In genomic region chr18:808086-808485, GRCh38 we compare ENCODE assay signal across 9 cellular contexts. TPM values are rescaled to one million over a fixed set of nuclear protein-coding genes. Genes with fewer than 3 reads are reported as not detected.
DNase-seq lines count a peak whose midpoint lies in the region; ATAC-seq and TF ChIP-seq lines count a peak whose summit lies in the region.
"Had no signal": no experiment of that assay in that cellular context is flagged by ENCODE, and none has a peak within 500 bp of the region (broad histone marks: within the 10 kb centered on the region; RNA-seq: fewer than 3 reads in every experiment).

No MANE protein-coding gene starts in this region.

- H2AK5ac ChIP-seq in mesendoderm (ENCODE audit: low read length): no peak overlapping the region

- peaks cover 10% of the 10 kb centered on the region for H3K79me1 ChIP-seq in mesendoderm (ENCODE audit: low read length)

- peak overlapping the region; percentile 11 for H3K56ac ChIP-seq in mesendoderm (ENCODE audit: low read length)

- H3K4me1 Mint-ChIP-seq in CD4-positive, CD25-positive, alpha-beta regulatory T cell: peaks cover 18 to 77% (median 52%) of the 10 kb centered on the region in 4 donors
- H3K4me1 Mint-ChIP-seq in activated T-helper 2 cell treated with anti-CD3 and anti-CD28 coated beads, Interferon-gamma antibody, Interleukin-2, Interleukin-4, amounts not matched to agents 10 μg/mL and 5 μg/mL and 100 μg/mL, durations not matched to agents 14 hours and 24 hours and 36 hours (ENCODE audit: low read depth): peaks cover 58% of the 10 kb centered on the region

- no peaks in the 10 kb centered on the region for H3K36me3 Mint-ChIP-seq in CD4-positive, CD25-positive, alpha-beta regulatory T cell
- H3K36me3 Mint-ChIP-seq in activated T-helper 2 cell treated with anti-CD3 and anti-CD28 coated beads, Interferon-gamma antibody, Interleukin-2, Interleukin-4, amounts not matched to agents 10 μg/mL and 5 μg/mL and 100 μg/mL, durations not matched to agents 14 hours and 24 hours and 36 hours (ENCODE audit: low read depth): peaks cover 19% of the 10 kb centered on the region

- intact Hi-C loops in activated T-helper 2 cell treated with anti-CD3 and anti-CD28 coated beads, Interferon-gamma antibody, Interleukin-2, Interleukin-4, amounts not matched to agents 10 μg/mL and 5 μg/mL and 100 μg/mL, durations not matched to agents 14 hours and 24 hours and 36 hours (cut with micrococcal nuclease): loop anchor here (1.0 kb wide), 1 partner anchor 10 kb away; no protein-coding TSS in a partner anchor

- no peak overlapping the region for H4K8ac ChIP-seq in mesendoderm (ENCODE audit: low read depth, low read length)

- peaks cover 15% of the 10 kb centered on the region for H3K27me3 ChIP-seq in CD4-positive, CD25-positive, alpha-beta regulatory T cell (ENCODE audit: control insufficient read depth, insufficient read depth, low read length)
- no peaks in the 10 kb centered on the region for H3K27me3 ChIP-seq in mesendoderm (ENCODE audit: insufficient read depth, low read length, poor library complexity)

- no peak overlapping the region for H2BK5ac ChIP-seq in mesendoderm (ENCODE audit: low read length)

- H4K5ac ChIP-seq in mesendoderm (ENCODE audit: low read length): no peak overlapping the region

- peak overlapping the region in 2 of 3 donors; percentile 5 to 34 for H3K27ac Mint-ChIP-seq in CD4-positive, CD25-positive, alpha-beta regulatory T cell
- peak overlapping the region; percentile 42 for H3K27ac Mint-ChIP-seq in activated T-helper 2 cell treated with anti-CD3 and anti-CD28 coated beads, Interferon-gamma antibody, Interleukin-2, Interleukin-4, amounts not matched to agents 10 μg/mL and 5 μg/mL and 100 μg/mL, durations not matched to agents 14 hours and 24 hours and 36 hours

- peaks cover 54% of the 10 kb centered on the region for H3K79me2 ChIP-seq in mesendoderm (ENCODE audit: control insufficient read depth, insufficient read depth, low read length)

- no peak overlapping the region for H2BK120ac ChIP-seq in mesendoderm (ENCODE audit: low read depth, low read length)

- H3K23ac ChIP-seq in mesendoderm (ENCODE audit: low read length): no peak overlapping the region

- CTCF ChIA-PET in HEK293 (lab: Yijun Ruan, JAX): interaction anchor here (1.0 to 1.9 kb wide), 4 partner anchors 11 to 31 kb away, joined by 3 to 6 read pairs (median 4); no protein-coding TSS in a partner anchor

- no peak overlapping the region for H3K27ac ChIP-seq in CD4-positive, CD25-positive, alpha-beta regulatory T cell (ENCODE audit: insufficient read depth, low read length, poor library complexity, severe bottlenecking)
- H3K27ac ChIP-seq in HEK293 (ENCODE audit: extremely low read depth, low read depth, low read length): no peak overlapping the region
- H3K27ac ChIP-seq in mesendoderm (ENCODE audit: low read depth, low read length): no peak overlapping the region

- POLR2A ChIA-PET in HEK293 (lab: Yijun Ruan, JAX): no interaction called here

- no peak overlapping the region for H3K18ac ChIP-seq in mesendoderm (ENCODE audit: low read length)

- H3K4me1 ChIP-seq in CD4-positive, CD25-positive, alpha-beta regulatory T cell (ENCODE audit: control insufficient read depth, insufficient read depth, low read length, poor library complexity, severe bottlenecking): peaks cover 29% of the 10 kb centered on the region
- H3K4me1 ChIP-seq in HEK293 (ENCODE audit: control insufficient read depth, insufficient read depth, low read length): peaks cover 23% of the 10 kb centered on the region
- no peaks in the 10 kb centered on the region for H3K4me1 ChIP-seq in mesendoderm (ENCODE audit: control insufficient read depth, low read depth, low read length)

- no peak overlapping the region for H3K4me2 ChIP-seq in mesendoderm (ENCODE audit: low read length)

- peak overlapping the region in 3 of 4 donors; percentile 6 to 44 (median 27) for H3K4me3 Mint-ChIP-seq in CD4-positive, CD25-positive, alpha-beta regulatory T cell
- H3K4me3 Mint-ChIP-seq in activated T-helper 2 cell treated with anti-CD3 and anti-CD28 coated beads, Interferon-gamma antibody, Interleukin-2, Interleukin-4, amounts not matched to agents 10 μg/mL and 5 μg/mL and 100 μg/mL, durations not matched to agents 14 hours and 24 hours and 36 hours (ENCODE audit: low read depth): no peak overlapping the region

- no CpG with 5 or more reads among the region's 5 CpGs for WGBS in mesendoderm (ENCODE audit: extremely low coverage, insufficient coverage, low lambda C conversion rate)

- no peak for TF ChIP-seq CTCF in HEK293 (tag by site-specific recombination; IDR thresholded peaks at IDR 0.05)

- H3K4me3 ChIP-seq in CD4-positive, CD25-positive, alpha-beta regulatory T cell (ENCODE audit: low read depth, low read length): no peak overlapping the region
- H3K4me3 ChIP-seq in HEK293 (ENCODE audit: low read depth, low read length) (no peak overlapping the region), mesendoderm (ENCODE audit: low read length) (no peak overlapping the region)

- no peak for DNase-seq in CD4-positive, CD25-positive, alpha-beta regulatory T cell
- DNase-seq in activated T-helper 2 cell treated with anti-CD3 and anti-CD28 coated beads, Interferon-gamma antibody, Interleukin-2, Interleukin-4, amounts not matched to agents 10 μg/mL and 5 μg/mL and 100 μg/mL, durations not matched to agents 14 hours and 24 hours and 36 hours (ENCODE audit: low spot score): no peak
- DNase-seq in mesendoderm (no peak), SW480 (ENCODE audit: low spot score) (no peak), DMS114 treated with DMSO at 0.1 percent for 48 hours (lab: John Stamatoyannopoulos, UW; ENCODE audit: unreplicated experiment) (no peak)
- DNase-seq in activated CD8-positive, alpha-beta memory T cell treated with anti-CD3 and anti-CD28 coated beads, Interleukin-2, amount 50 U/mL, for 4 hours: no peak
- DNase-seq: activated CD4-positive, alpha-beta T cell treated with anti-CD3 and anti-CD28 coated beads for 4 hours had no signal

- H3K9me3 Mint-ChIP-seq in CD4-positive, CD25-positive, alpha-beta regulatory T cell: no peaks in the 10 kb centered on the region
- H3K9me3 Mint-ChIP-seq in activated T-helper 2 cell treated with anti-CD3 and anti-CD28 coated beads, Interferon-gamma antibody, Interleukin-2, Interleukin-4, amounts not matched to agents 10 μg/mL and 5 μg/mL and 100 μg/mL, durations not matched to agents 14 hours and 24 hours and 36 hours: no peaks in the 10 kb centered on the region

- no peaks in the 10 kb centered on the region for H3K9me3 ChIP-seq in CD4-positive, CD25-positive, alpha-beta regulatory T cell (ENCODE audit: control insufficient read depth in 2 of 2, low read length in 2 of 2)
- H3K9me3 ChIP-seq in HEK293 (ENCODE audit: control insufficient read depth, insufficient read depth, low read depth, low read length): no peaks in the 10 kb centered on the region

- H3K36me3 ChIP-seq in CD4-positive, CD25-positive, alpha-beta regulatory T cell (ENCODE audit: control insufficient read depth, insufficient read depth, low read length): no peaks in the 10 kb centered on the region
- H3K36me3 ChIP-seq in HEK293 (ENCODE audit: control insufficient read depth in 2 of 2, insufficient read depth in 1 of 2, low read length in 2 of 2) (no peaks in the 10 kb centered on the region), mesendoderm (ENCODE audit: control insufficient read depth, insufficient read depth, low read length) (no peaks in the 10 kb centered on the region)

- H2BK15ac ChIP-seq in mesendoderm (replicated peaks; ENCODE audit: low read depth): no peak overlapping the region

- H3K9ac ChIP-seq in mesendoderm (ENCODE audit: low read length): no peak overlapping the region

- peaks cover 22% of the 10 kb centered on the region for H3K27me3 Mint-ChIP-seq in CD4-positive, CD25-positive, alpha-beta regulatory T cell
- H3K27me3 Mint-ChIP-seq in activated T-helper 2 cell treated with anti-CD3 and anti-CD28 coated beads, Interferon-gamma antibody, Interleukin-2, Interleukin-4, amounts not matched to agents 10 μg/mL and 5 μg/mL and 100 μg/mL, durations not matched to agents 14 hours and 24 hours and 36 hours (ENCODE audit: low read depth): no peaks in the 10 kb centered on the region

- H3K4ac ChIP-seq in mesendoderm (ENCODE audit: low read depth, low read length): no peak overlapping the region

- ATAC-seq in CD4-positive, CD25-positive, alpha-beta regulatory T cell (ENCODE audit: low read depth in 2 of 2): no peak
- no peak for ATAC-seq in GM18511 (IDR thresholded peaks at IDR 0.05; ENCODE audit: unreplicated experiment)

TF ChIP-seq in HEK293, 187 proteins besides CTCF, POLR2A, EP300 and RAD21 (continues in another document):
- no peak for TF ChIP-seq ZNF133 (tag by site-specific recombination; IDR thresholded peaks at IDR 0.05)
- no peak for TF ChIP-seq GFI1B (tag by site-specific recombination; IDR thresholded peaks at IDR 0.05)
- TF ChIP-seq MZF1 (tag by site-specific recombination; IDR thresholded peaks at IDR 0.05; ENCODE audit: borderline replicate concordance): no peak
- TF ChIP-seq GLI2 (tag by site-specific recombination; IDR thresholded peaks at IDR 0.05; ENCODE audit: borderline replicate concordance, low read depth): no peak
- TF ChIP-seq PRDM1 (tag by site-specific recombination; IDR thresholded peaks at IDR 0.05): 0 out of 2 replicates have a peak, but pooled peaks have one; percentile 39
- TF ChIP-seq ZNF341 (tag by site-specific recombination; IDR thresholded peaks at IDR 0.05; ENCODE audit: low read depth): no peak

RNA-seq across cellular contexts. Expression of gene YES1, which starts 4.0 kb away (rescaled TPM):
- 4.1 TPM for total RNA-seq in CD4-positive, CD25-positive, alpha-beta regulatory T cell
- 1 to 10 TPM in 2 of 4 donors, under 1 TPM in 2; 0.23 to 2.1 (median 1.2) TPM for polyA plus RNA-seq in CD4-positive, CD25-positive, alpha-beta regulatory T cell
- total RNA-seq in activated T-helper 2 cell treated with anti-CD3 and anti-CD28 coated beads, Interferon-gamma antibody, Interleukin-2, Interleukin-4, amounts not matched to agents 10 μg/mL and 5 μg/mL and 100 μg/mL, durations not matched to agents 14 hours and 24 hours and 36 hours: 18.4 and 18.5 TPM in 2 replicates
- polyA plus RNA-seq in mesendoderm (2013, experiment 1 of 2): 55.5 TPM
- polyA plus RNA-seq in mesendoderm (2013, experiment 2 of 2): 56.6 TPM
